10 cellular contexts compared by ENCODE assay signal in the genomic region with DNA sequence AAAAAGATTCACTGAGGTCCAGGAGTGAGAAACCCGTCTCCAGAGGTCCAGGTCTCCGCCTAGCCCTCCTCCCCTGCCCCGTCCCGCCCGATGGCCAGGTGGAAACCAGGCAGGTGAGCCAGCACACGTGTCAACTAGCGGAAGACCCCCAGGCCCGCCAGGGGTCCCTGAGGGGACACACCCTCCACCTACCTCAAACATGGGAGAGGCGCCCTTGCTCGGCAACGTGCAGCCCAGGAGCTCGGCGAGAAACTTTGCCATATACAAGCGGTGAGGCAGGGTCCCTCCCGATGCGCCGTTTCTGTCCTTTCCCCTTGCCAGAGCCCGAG.
DNase-seq lines count a peak whose midpoint lies in the region; ATAC-seq and TF ChIP-seq lines count a peak whose summit lies in the region.
"Had no signal": no experiment of that assay in that cellular context is flagged by ENCODE, and none has a peak within 500 bp of the region (broad histone marks: within the 10 kb centered on the region; RNA-seq: fewer than 3 reads in every experiment).

No MANE protein-coding gene starts in this region.

- H3K4me3 ChIP-seq in BLaER1: peak overlapping the region; percentile 57
- no peak overlapping the region for H3K4me3 ChIP-seq in PC-9
- peak overlapping the region; percentile 68 for H3K4me3 ChIP-seq in trophoblast cell (ENCODE audit: low read depth, low read length)

- no peaks in the 10 kb centered on the region for H3K4me1 ChIP-seq in BLaER1
- H3K4me1 ChIP-seq in PC-9 (replicated peaks; ENCODE audit: insufficient read depth): no peaks in the 10 kb centered on the region
- peaks cover 0 to 17% of the 10 kb centered on the region in 2 experiments for H3K4me1 ChIP-seq in trophoblast cell (ENCODE audit: control insufficient read depth in 1 of 2, insufficient read depth in 2 of 2, low read length in 2 of 2)

- CTCF ChIA-PET in PC-9 (lab: Charles Lee): no interaction called here
- CTCF ChIA-PET in RWPE1 (lab: Yijun Ruan, JAX): interaction anchor here (0.6 kb wide), 1 partner anchor 234 kb away, joined by 3 read pairs; no protein-coding TSS in a partner anchor

- no peak overlapping the region for H3K4ac ChIP-seq in trophoblast cell (ENCODE audit: low read depth, low read length)

- H3K9me3 ChIP-seq in BLaER1: peaks cover 15% of the 10 kb centered on the region; the same call in 1 of the 2 replicates
- no peaks in the 10 kb centered on the region for H3K9me3 ChIP-seq in PC-9 (ENCODE audit: insufficient read depth, low read depth)
- H3K9me3 ChIP-seq in trophoblast cell (ENCODE audit: insufficient read depth, low read depth, low read length): no peaks in the 10 kb centered on the region

- POLR2A ChIA-PET in PC-9 (lab: Charles Lee; ENCODE audit: unreplicated experiment) (no interaction called here), RWPE1 (lab: Yijun Ruan, JAX; ENCODE audit: low non-redundant PET) (no interaction called here)

- H3K79me1 ChIP-seq in trophoblast cell (ENCODE audit: low read length): peaks cover 2% of the 10 kb centered on the region

- H3K9me2 ChIP-seq in PC-9 (ENCODE audit: insufficient read depth): no peaks in the 10 kb centered on the region

- peaks cover 8% of the 10 kb centered on the region for H3K9me3 Mint-ChIP-seq in glutamatergic neuron (ENCODE audit: unreplicated experiment)

- no peaks in the 10 kb centered on the region for H3K36me3 Mint-ChIP-seq in glutamatergic neuron (ENCODE audit: unreplicated experiment)

- H4K20me1 ChIP-seq in BLaER1: no peaks in the 10 kb centered on the region
- no peaks in the 10 kb centered on the region for H4K20me1 ChIP-seq in PC-9 (ENCODE audit: insufficient read depth)

- H3K4me1 Mint-ChIP-seq in glutamatergic neuron (ENCODE audit: low read depth, unreplicated experiment): peaks cover 8% of the 10 kb centered on the region

- no peak overlapping the region for H2BK12ac ChIP-seq in trophoblast cell (ENCODE audit: low read length)

- intact Hi-C loops in PC-9 (cut with micrococcal nuclease; ENCODE audit: unreplicated experiment): no loop called here

- H3K18ac ChIP-seq in trophoblast cell (ENCODE audit: low read length): no peak overlapping the region

- H3K27me3 ChIP-seq in BLaER1 (peaks cover 57% of the 10 kb centered on the region), PC-9 (ENCODE audit: insufficient read depth, low read depth) (peaks cover 11% of the 10 kb centered on the region; the same call in 1 of the 2 replicates), trophoblast cell (ENCODE audit: insufficient read depth, low read length) (no peaks in the 10 kb centered on the region)

- H3K79me2 ChIP-seq in PC-9 (ENCODE audit: low read depth): no peaks in the 10 kb centered on the region
- no peaks in the 10 kb centered on the region for H3K79me2 ChIP-seq in trophoblast cell (ENCODE audit: control insufficient read depth, insufficient read depth, low read length, poor library complexity)

- H4K91ac ChIP-seq in trophoblast cell (ENCODE audit: low read depth, low read length): no peak overlapping the region

- H3K14ac ChIP-seq in trophoblast cell (ENCODE audit: low read length): no peak overlapping the region

- BruUV-seq in PC-9 (replicated peaks; lab: Mats Ljungman, UMichigan): no TSS peak

- H3F3A ChIP-seq in PC-9 (ENCODE audit: insufficient read depth, low read depth): no peaks in the 10 kb centered on the region

- no peak overlapping the region for H3K27ac ChIP-seq in BLaER1
- no peak overlapping the region for H3K27ac ChIP-seq in PC-9
- no peak overlapping the region for H3K27ac ChIP-seq in trophoblast cell (ENCODE audit: low read depth, low read length)
- no peak overlapping the region for H3K27ac ChIP-seq in RWPE1

- H3K27me3 Mint-ChIP-seq in glutamatergic neuron (ENCODE audit: unreplicated experiment): peaks cover 3% of the 10 kb centered on the region

- H3K27ac Mint-ChIP-seq in glutamatergic neuron (ENCODE audit: unreplicated experiment): no peak overlapping the region

- peak overlapping the region; percentile 91 for H3K4me3 Mint-ChIP-seq in glutamatergic neuron (ENCODE audit: unreplicated experiment)

- H2AFZ ChIP-seq in PC-9: no peak overlapping the region
- H2AFZ ChIP-seq in trophoblast cell (ENCODE audit: insufficient read depth, low read length, poor library complexity): no peak overlapping the region

- no peaks in the 10 kb centered on the region for H3K36me3 ChIP-seq in BLaER1
- no peaks in the 10 kb centered on the region for H3K36me3 ChIP-seq in PC-9 (ENCODE audit: low read depth)
- H3K36me3 ChIP-seq in trophoblast cell (ENCODE audit: control insufficient read depth in 1 of 2, insufficient read depth in 2 of 2, low read length in 2 of 2): no peaks in the 10 kb centered on the region

- DNase-seq in PC-9 (no peak), glutamatergic neuron (no peak), trophoblast cell (no peak), RWPE1 (ENCODE audit: low spot score) (no peak)
- DNase-seq: activated CD4-positive, alpha-beta T cell treated with anti-CD3 and anti-CD28 coated beads, Interleukin-2, amount 50 U/mL, for 4 hours; Karpas-422 had no signal

- TF ChIP-seq CTCF in PC-9 (conservative IDR thresholded peaks at IDR 0.05) (no peak), glutamatergic neuron (IDR thresholded peaks at IDR 0.05; ENCODE audit: partially characterized antibody, unreplicated experiment) (no peak), RWPE1 (conservative IDR thresholded peaks at IDR 0.05; ENCODE audit: low read depth) (no peak)

- H3K23ac ChIP-seq in trophoblast cell (ENCODE audit: low read length): no peak overlapping the region

- H2AK5ac ChIP-seq in trophoblast cell (ENCODE audit: low read length): no peak overlapping the region

- no peak overlapping the region for H4K8ac ChIP-seq in trophoblast cell (ENCODE audit: low read depth, low read length)

- no peak overlapping the region for H2BK120ac ChIP-seq in trophoblast cell (ENCODE audit: insufficient read depth, low read length, poor library complexity)

- no CpG with 5 or more reads among the region's 18 CpGs for whole genome bisulfite sequencing in trophoblast cell (ENCODE audit: extremely low coverage, insufficient coverage, insufficient read length)

- no peak overlapping the region for H4K12ac ChIP-seq in trophoblast cell (ENCODE audit: low read depth, low read length)

- no peak overlapping the region for H2BK5ac ChIP-seq in trophoblast cell (ENCODE audit: low read depth, low read length, poor library complexity)

- H3K4me2 ChIP-seq in BLaER1: peak overlapping the region; percentile 71
- H3K4me2 ChIP-seq in PC-9: peak overlapping the region; percentile 66
- peak overlapping the region; percentile 82 for H3K4me2 ChIP-seq in trophoblast cell (ENCODE audit: low read length)

- H3K9ac ChIP-seq in BLaER1: no peak overlapping the region
- H3K9ac ChIP-seq in trophoblast cell (ENCODE audit: low read length): no peak overlapping the region

- ATAC-seq in GM21825 (IDR thresholded peaks at IDR 0.05; ENCODE audit: unreplicated experiment) (no peak), GM21423 (IDR thresholded peaks at IDR 0.05; ENCODE audit: unreplicated experiment) (no peak), HG02623 (IDR thresholded peaks at IDR 0.05; ENCODE audit: unreplicated experiment) (no peak)
